19 cellular contexts compared by ENCODE assay signal in the genomic region with DNA sequence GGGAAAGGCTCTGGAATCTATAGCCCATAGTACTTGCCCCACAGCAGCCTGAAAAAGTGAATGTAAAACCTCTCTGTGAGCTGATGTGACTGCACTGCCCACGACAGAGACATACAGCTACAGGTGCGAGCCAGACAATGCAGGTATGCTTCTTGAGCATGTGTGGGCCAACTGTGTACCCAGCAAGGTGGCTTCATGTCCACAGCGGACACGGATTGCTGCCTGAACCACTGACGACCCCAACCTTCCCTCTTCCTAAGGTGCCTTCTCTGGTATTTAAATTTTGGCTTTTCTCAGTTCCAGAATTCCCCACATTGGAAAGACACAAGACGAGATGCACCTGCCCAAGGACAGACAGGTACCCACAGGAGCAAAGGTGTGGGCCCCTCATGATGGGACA.
"Had no signal": no experiment of that assay in that cellular context is flagged by ENCODE, and none has a peak within 500 bp of the region (broad histone marks: within the 10 kb centered on the region; RNA-seq: fewer than 3 reads in every experiment).

No MANE protein-coding gene starts in this region.

- H3K36me3 Mint-ChIP-seq: brain; memory B cell; naive B cell; stimulated activated memory B cell treated with anti-CD40 and anti-IgM and Interleukin-4, amounts not matched to agents 10 μg/mL and 1 μg/mL and 100 μg/mL, for 72 hours had no signal

- H3K27me3 ChIP-seq: colonic mucosa, pancreas, thyroid gland had no signal

- DNase-seq: activated CD4-positive, alpha-beta T cell treated with anti-CD3 and anti-CD28 coated beads for 36 hours; activated CD8-positive, alpha-beta T cell treated with anti-CD3 and anti-CD28 coated beads, Interleukin-2, amount 10 ng/mL, durations not matched to agents 7 days and 5 days; activated naive CD4-positive, alpha-beta T cell; central memory CD4-positive, alpha-beta T cell; colonic mucosa; erythroblast; left ventricle myocardium superior; mucosa of descending colon; naive B cell; pancreas; stimulated activated CD4-positive, alpha-beta T cell treated with anti-CD3 and anti-CD28 coated beads, Interleukin-4, amount 100 ng/mL, for 24 hours; thyroid gland had no signal

- H3K27me3 Mint-ChIP-seq: activated CD4-positive, alpha-beta T cell treated with anti-CD3 and anti-CD28 coated beads for 36 hours; brain; memory B cell; naive B cell had no signal

- H3K9me3 Mint-ChIP-seq: activated T-helper 1 cell treated with anti-CD3 and anti-CD28 coated beads, Interleukin-12 subunit alpha, Interleukin-12 subunit beta, Interleukin-2, Interleukin-4 antibody, amounts not matched to agents 30 ng/mL and 10 ng/mL and 1 ng/mL, durations not matched to agents 14 hours and 24 hours and 36 hours; brain; memory B cell; naive B cell; stimulated activated memory B cell treated with anti-CD40 and anti-IgM and Interleukin-4, amounts not matched to agents 10 μg/mL and 1 μg/mL and 100 μg/mL, for 72 hours had no signal

- ATAC-seq: activated CD4-positive, alpha-beta T cell treated with anti-CD3 and anti-CD28 coated beads for 36 hours; activated CD8-positive, alpha-beta T cell treated with anti-CD3 and anti-CD28 coated beads, Interleukin-2, amount 10 ng/mL, durations not matched to agents 7 days and 5 days; left ventricle myocardium superior; mucosa of descending colon; pancreas; sciatic nerve; stimulated activated memory B cell treated with anti-CD40 and anti-IgM and Interleukin-4, amounts not matched to agents 10 μg/mL and 1 μg/mL and 100 μg/mL, for 72 hours had no signal

- H3K27ac Mint-ChIP-seq: activated CD4-positive, alpha-beta T cell treated with anti-CD3 and anti-CD28 coated beads for 36 hours; activated CD8-positive, alpha-beta T cell treated with anti-CD3 and anti-CD28 coated beads, Interleukin-2, amount 10 ng/mL, durations not matched to agents 7 days and 5 days; activated T-helper 1 cell treated with anti-CD3 and anti-CD28 coated beads, Interleukin-12 subunit alpha, Interleukin-12 subunit beta, Interleukin-2, Interleukin-4 antibody, amounts not matched to agents 30 ng/mL and 10 ng/mL and 1 ng/mL, durations not matched to agents 14 hours and 24 hours and 36 hours; memory B cell; naive B cell; stimulated activated memory B cell treated with anti-CD40 and anti-IgM and Interleukin-4, amounts not matched to agents 10 μg/mL and 1 μg/mL and 100 μg/mL, for 72 hours had no signal

- H3K4me3 ChIP-seq: colonic mucosa, mucosa of descending colon, pancreas, SK-N-MC, smooth muscle cell, thyroid gland had no signal

- H3K4me3 Mint-ChIP-seq: activated CD4-positive, alpha-beta T cell treated with anti-CD3 and anti-CD28 coated beads for 36 hours; activated CD8-positive, alpha-beta T cell treated with anti-CD3 and anti-CD28 coated beads, Interleukin-2, amount 10 ng/mL, durations not matched to agents 7 days and 5 days; activated T-helper 1 cell treated with anti-CD3 and anti-CD28 coated beads, Interleukin-12 subunit alpha, Interleukin-12 subunit beta, Interleukin-2, Interleukin-4 antibody, amounts not matched to agents 30 ng/mL and 10 ng/mL and 1 ng/mL, durations not matched to agents 14 hours and 24 hours and 36 hours; memory B cell; naive B cell; stimulated activated memory B cell treated with anti-CD40 and anti-IgM and Interleukin-4, amounts not matched to agents 10 μg/mL and 1 μg/mL and 100 μg/mL, for 72 hours had no signal

- H3K9me3 ChIP-seq: colonic mucosa, mucosa of descending colon, pancreas, thyroid gland had no signal

- H3K36me3 ChIP-seq: colonic mucosa, pancreas, thyroid gland had no signal

- H3K4me1 Mint-ChIP-seq: activated CD4-positive, alpha-beta T cell treated with anti-CD3 and anti-CD28 coated beads for 36 hours; naive B cell had no signal
